8 cellular contexts compared by ENCODE assay signal in genomic region chr3:107928084-107928445, GRCh38.
DNase-seq lines count a peak whose midpoint lies in the region; ATAC-seq and TF ChIP-seq lines count a peak whose summit lies in the region.

No MANE protein-coding gene starts in this region.

- peaks cover 2% of the 10 kb centered on the region for H3K9me3 Mint-ChIP-seq in activated T-helper 17 cell treated with anti-CD3 and anti-CD28 coated beads, Interleukin-2, amount 50 U/mL, for 72 hours
- peaks cover 3% of the 10 kb centered on the region for H3K9me3 Mint-ChIP-seq in osteocyte (ENCODE audit: unreplicated experiment)

- ATAC-seq in GM21381 (IDR thresholded peaks at IDR 0.05; ENCODE audit: unreplicated experiment) (peak; percentile 25), heart left ventricle (peak; percentile 23 to 67 (median 24))
- ATAC-seq in activated T-helper 17 cell treated with anti-CD3 and anti-CD28 coated beads, Interleukin-2, amount 50 U/mL, for 72 hours (replicated peaks) = peak; percentile 66

- H3K4me1 Mint-ChIP-seq in activated T-helper 17 cell treated with anti-CD3 and anti-CD28 coated beads, Interleukin-2, amount 50 U/mL, for 72 hours = no peaks in the 10 kb centered on the region
- H3K4me1 Mint-ChIP-seq in osteocyte (ENCODE audit: unreplicated experiment) = peaks cover 11% of the 10 kb centered on the region

- 0 out of 2 replicates have a peak overlapping the region, but pooled peaks have one; percentile 61 for H3K9ac ChIP-seq in HUES64 (ENCODE audit: low read depth, low read length)

- H3K4me3 Mint-ChIP-seq in activated T-helper 17 cell treated with anti-CD3 and anti-CD28 coated beads, Interleukin-2, amount 50 U/mL, for 72 hours = no peak overlapping the region
- peak overlapping the region; percentile 81 for H3K4me3 Mint-ChIP-seq in osteocyte (ENCODE audit: unreplicated experiment)

- no peak overlapping the region; the same call in 1 of the 2 replicates for H3K27ac ChIP-seq in HUES64 (ENCODE audit: low read depth, low read length)
- peak overlapping the region in 1 of 12 donors; percentile 29 for H3K27ac ChIP-seq in heart left ventricle

- H3K36me3 Mint-ChIP-seq in activated T-helper 17 cell treated with anti-CD3 and anti-CD28 coated beads, Interleukin-2, amount 50 U/mL, for 72 hours (ENCODE audit: low read depth) = no peaks in the 10 kb centered on the region
- H3K36me3 Mint-ChIP-seq in osteocyte (ENCODE audit: unreplicated experiment) = no peaks in the 10 kb centered on the region

- CTCF ChIA-PET in GM10248 (lab: Yijun Ruan, JAX) = interaction anchor here (0.7 to 3.6 kb wide), 53 partner anchors 9 to 692 kb away, joined by 3 to 21 read pairs (median 5); no protein-coding TSS in a partner anchor

- H3K36me3 ChIP-seq in HUES64 (ENCODE audit: insufficient read depth, low read length) (no peaks in the 10 kb centered on the region), heart left ventricle (no peaks in the 10 kb centered on the region)

- intact Hi-C loops in heart left ventricle (cut with DNase I) = loop anchor here in 9 of 10 donors (2.0 to 10.0 kb wide), 11 partner anchors 157 to 693 kb away; partner anchors contain the start of gene CD47 (in 1 of the 9)

- H3K4me3 ChIP-seq in HUES64 (ENCODE audit: low read length) (peak overlapping the region; percentile 67), heart left ventricle (peak overlapping the region; percentile 35 to 78 (median 61))

- peak; percentile 75 for DNase-seq in ELR (ENCODE audit: low read depth)
- no peak for DNase-seq in heart left ventricle
- DNase-seq in osteocyte (ENCODE audit: extremely low spot score, unreplicated experiment) = no peak
- DNase-seq in GM10248 (ENCODE audit: extremely low spot score) = no peak
- DNase-seq in activated CD4-positive, CD25-positive, alpha-beta regulatory T cell (lab: John Stamatoyannopoulos, UW) = no peak

- 15% methylated on average over 8 of the region's 8 CpGs for whole genome bisulfite sequencing in HUES64
- WGBS in heart left ventricle, 4 donors = 4 to 6% (median 6%) methylated on average over 8 of the region's 8 CpGs

- H3K27me3 ChIP-seq in HUES64 (ENCODE audit: insufficient read depth, low read length) = peaks cover 31% of the 10 kb centered on the region
- peaks cover 0 to 15% (median 0%) of the 10 kb centered on the region in 9 donors for H3K27me3 ChIP-seq in heart left ventricle

- TF ChIP-seq POLR2A in heart left ventricle (IDR thresholded peaks at IDR 0.05) = no peak

- H3K9me3 ChIP-seq in HUES64 (ENCODE audit: insufficient read depth, low read depth, low read length) = no peaks in the 10 kb centered on the region
- H3K9me3 ChIP-seq in heart left ventricle = peaks cover 0 to 3% (median 0%) of the 10 kb centered on the region in 12 donors

- no peak for TF ChIP-seq CTCF in heart left ventricle (IDR thresholded peaks at IDR 0.05)
- no peak for TF ChIP-seq CTCF in osteocyte (IDR thresholded peaks at IDR 0.05)
- TF ChIP-seq CTCF in GM10248 (IDR thresholded peaks at IDR 0.05; ENCODE audit: control extremely low read depth, extremely low read depth, low read depth, missing control alignments) = no peak

- 0 out of 2 replicates have a peak, but pooled peaks cover 4% of the 10 kb centered on the region for H3K4me1 ChIP-seq in HUES64 (ENCODE audit: insufficient read depth, low read length)
- H3K4me1 ChIP-seq in heart left ventricle = peaks cover 0 to 18% (median 7%) of the 10 kb centered on the region in 12 donors

- H3K27me3 Mint-ChIP-seq in activated T-helper 17 cell treated with anti-CD3 and anti-CD28 coated beads, Interleukin-2, amount 50 U/mL, for 72 hours = no peaks in the 10 kb centered on the region
- H3K27me3 Mint-ChIP-seq in osteocyte (ENCODE audit: unreplicated experiment) = peaks cover 9% of the 10 kb centered on the region

- H3K27ac Mint-ChIP-seq in activated T-helper 17 cell treated with anti-CD3 and anti-CD28 coated beads, Interleukin-2, amount 50 U/mL, for 72 hours = peak overlapping the region; percentile 34
- no peak overlapping the region for H3K27ac Mint-ChIP-seq in osteocyte (ENCODE audit: unreplicated experiment)

- POLR2A ChIA-PET in GM10248 (lab: Yijun Ruan, JAX) = interaction anchor here (0.7 kb wide), 1 partner anchor 495 kb away, joined by 3 read pairs; no protein-coding TSS in a partner anchor
